ENCODE assay signal across 30 cellular contexts in the genomic region with DNA sequence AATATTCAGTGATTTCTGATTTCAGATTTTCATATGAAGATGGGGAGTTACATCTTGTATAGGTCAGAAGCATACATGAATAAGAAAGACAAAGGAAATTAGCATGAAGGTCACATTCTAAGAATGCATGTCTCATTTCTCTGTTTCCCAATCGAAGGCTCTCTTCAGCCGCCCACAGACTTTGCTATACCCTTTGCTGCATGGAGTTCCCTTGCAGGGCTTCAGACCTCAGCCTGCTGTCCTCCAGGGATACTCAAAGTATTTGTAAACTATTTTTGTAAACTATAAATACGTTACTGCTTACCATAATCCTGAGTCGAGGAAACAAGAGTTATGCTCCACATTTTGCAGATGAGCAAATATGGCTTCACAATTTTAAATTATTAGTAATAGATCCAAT.
"Had no signal": no experiment of that assay in that cellular context is flagged by ENCODE, and none has a peak within 500 bp of the region (broad histone marks: within the 10 kb centered on the region; RNA-seq: fewer than 3 reads in every experiment).

No MANE protein-coding gene starts in this region.

- FAIRE-seq: RCC 7860 had no signal

- H2AFZ ChIP-seq: PC-9 had no signal

- H3K4me3 ChIP-seq: colonic mucosa, PC-9 had no signal

- H3K36me3 Mint-ChIP-seq: activated naive CD4-positive, alpha-beta T cell treated with anti-CD3 and anti-CD28 coated beads, Interleukin-2, amount 50 U/mL, for 72 hours had no signal

- H3K27me3 ChIP-seq: brain microvascular endothelial cell, colonic mucosa had no signal

- H3K27ac ChIP-seq: brain microvascular endothelial cell, colonic mucosa, PC-9, RWPE1 had no signal

- ATAC-seq: activated CD4-positive, alpha-beta T cell treated with anti-CD3 and anti-CD28 coated beads for 36 hours; activated CD4-positive, CD25-positive, alpha-beta regulatory T cell treated with anti-CD3 and anti-CD28 coated beads, Interleukin-2, amount 50 U/mL, for 24 hours; activated CD8-positive, alpha-beta T cell treated with anti-CD3 and anti-CD28 coated beads, Interleukin-2, amount 10 ng/mL, durations not matched to agents 7 days and 5 days; activated naive CD4-positive, alpha-beta T cell treated with anti-CD3 and anti-CD28 coated beads, Interleukin-2, amount 50 U/mL, for 72 hours; Right ventricle myocardium inferior had no signal

- H3K27ac Mint-ChIP-seq: activated CD4-positive, alpha-beta T cell treated with anti-CD3 and anti-CD28 coated beads for 36 hours; activated CD4-positive, alpha-beta T cell treated with anti-CD3 and anti-CD28 coated beads, Interleukin-2, amount 10 ng/mL, durations not matched to agents 7 days and 5 days; activated CD8-positive, alpha-beta T cell treated with anti-CD3 and anti-CD28 coated beads, Interleukin-2, amount 10 ng/mL, durations not matched to agents 7 days and 5 days; activated naive CD4-positive, alpha-beta T cell treated with anti-CD3 and anti-CD28 coated beads for 36 hours; activated naive CD4-positive, alpha-beta T cell treated with anti-CD3 and anti-CD28 coated beads, Interleukin-2, amount 50 U/mL, for 72 hours; activated T-cell treated with anti-CD3 and anti-CD28 coated beads, Interleukin-2, amount 50 U/mL, for 24 hours; activated T-helper 2 cell treated with anti-CD3 and anti-CD28 coated beads, Interferon-gamma antibody, Interleukin-2, Interleukin-4, amounts not matched to agents 10 μg/mL and 5 μg/mL and 100 μg/mL, durations not matched to agents 14 hours and 24 hours and 36 hours had no signal

- H3K9me3 Mint-ChIP-seq: activated CD4-positive, alpha-beta T cell treated with anti-CD3 and anti-CD28 coated beads, Interleukin-2, amount 10 ng/mL, durations not matched to agents 7 days and 5 days; activated naive CD4-positive, alpha-beta T cell treated with anti-CD3 and anti-CD28 coated beads for 36 hours; activated T-cell treated with anti-CD3 and anti-CD28 coated beads, Interleukin-2, amount 50 U/mL, for 24 hours; activated T-helper 2 cell treated with anti-CD3 and anti-CD28 coated beads, Interferon-gamma antibody, Interleukin-2, Interleukin-4, amounts not matched to agents 10 μg/mL and 5 μg/mL and 100 μg/mL, durations not matched to agents 14 hours and 24 hours and 36 hours had no signal

- H3K36me3 ChIP-seq: brain microvascular endothelial cell, colonic mucosa had no signal

- H3K4me3 Mint-ChIP-seq: activated CD4-positive, alpha-beta T cell treated with anti-CD3 and anti-CD28 coated beads for 36 hours; activated CD4-positive, alpha-beta T cell treated with anti-CD3 and anti-CD28 coated beads, Interleukin-2, amount 10 ng/mL, durations not matched to agents 7 days and 5 days; activated CD8-positive, alpha-beta T cell treated with anti-CD3 and anti-CD28 coated beads, Interleukin-2, amount 10 ng/mL, durations not matched to agents 7 days and 5 days; activated naive CD4-positive, alpha-beta T cell treated with anti-CD3 and anti-CD28 coated beads for 36 hours; activated T-cell treated with anti-CD3 and anti-CD28 coated beads, Interleukin-2, amount 50 U/mL, for 24 hours had no signal

- H3K4me1 Mint-ChIP-seq: activated CD4-positive, alpha-beta T cell treated with anti-CD3 and anti-CD28 coated beads for 36 hours; activated CD4-positive, alpha-beta T cell treated with anti-CD3 and anti-CD28 coated beads, Interleukin-2, amount 10 ng/mL, durations not matched to agents 7 days and 5 days had no signal

- DNase-seq: activated CD4-positive, alpha-beta T cell treated with anti-CD3 and anti-CD28 coated beads for 36 hours; activated CD4-positive, alpha-beta T cell treated with anti-CD3 and anti-CD28 coated beads, Interleukin-2, amount 10 ng/mL, durations not matched to agents 7 days and 5 days; activated CD4-positive, alpha-beta T cell treated with anti-CD3 and anti-CD28 coated beads, Interleukin-2, amount 50 U/mL, for 48 hours; activated CD8-positive, alpha-beta T cell treated with anti-CD3 and anti-CD28 coated beads, Interleukin-2, amount 10 ng/mL, durations not matched to agents 7 days and 5 days; activated gamma-delta T cell; activated naive CD4-positive, alpha-beta T cell treated with anti-CD3 and anti-CD28 coated beads for 36 hours; activated T-cell treated with anti-CD3 and anti-CD28 coated beads, Interleukin-2, amount 50 U/mL, for 24 hours; amniotic stem cell; aorta; brain microvascular endothelial cell; central memory CD4-positive, alpha-beta T cell; colonic mucosa; MM.1S; MV-4-11; NCI-H1092; NCI-H1436 treated with DMSO at 0.1 percent for 48 hours; NCI-H1694 treated with DMSO at 0.1 percent for 48 hours; NCI-H2029; NCI-H345; NCI-H524 treated with DMSO at 0.1 percent for 48 hours; NK-92 treated with Interleukin-12 subunit alpha and Interleukin-12 subunit beta, amount 100 ng/mL, for 24 hours; PC-9; SIG-M5; T1000 had no signal

- H3K4me2 ChIP-seq: PC-9 had no signal

- H3K27me3 Mint-ChIP-seq: activated CD4-positive, alpha-beta T cell treated with anti-CD3 and anti-CD28 coated beads for 36 hours; activated CD4-positive, alpha-beta T cell treated with anti-CD3 and anti-CD28 coated beads, Interleukin-2, amount 10 ng/mL, durations not matched to agents 7 days and 5 days; activated T-cell treated with anti-CD3 and anti-CD28 coated beads, Interleukin-2, amount 50 U/mL, for 24 hours had no signal

- H3K9me3 ChIP-seq: colonic mucosa had no signal

- H3K4me1 ChIP-seq: colonic mucosa had no signal
